Comparison of ENCODE assay signal across 8 cellular contexts in the genomic region with DNA sequence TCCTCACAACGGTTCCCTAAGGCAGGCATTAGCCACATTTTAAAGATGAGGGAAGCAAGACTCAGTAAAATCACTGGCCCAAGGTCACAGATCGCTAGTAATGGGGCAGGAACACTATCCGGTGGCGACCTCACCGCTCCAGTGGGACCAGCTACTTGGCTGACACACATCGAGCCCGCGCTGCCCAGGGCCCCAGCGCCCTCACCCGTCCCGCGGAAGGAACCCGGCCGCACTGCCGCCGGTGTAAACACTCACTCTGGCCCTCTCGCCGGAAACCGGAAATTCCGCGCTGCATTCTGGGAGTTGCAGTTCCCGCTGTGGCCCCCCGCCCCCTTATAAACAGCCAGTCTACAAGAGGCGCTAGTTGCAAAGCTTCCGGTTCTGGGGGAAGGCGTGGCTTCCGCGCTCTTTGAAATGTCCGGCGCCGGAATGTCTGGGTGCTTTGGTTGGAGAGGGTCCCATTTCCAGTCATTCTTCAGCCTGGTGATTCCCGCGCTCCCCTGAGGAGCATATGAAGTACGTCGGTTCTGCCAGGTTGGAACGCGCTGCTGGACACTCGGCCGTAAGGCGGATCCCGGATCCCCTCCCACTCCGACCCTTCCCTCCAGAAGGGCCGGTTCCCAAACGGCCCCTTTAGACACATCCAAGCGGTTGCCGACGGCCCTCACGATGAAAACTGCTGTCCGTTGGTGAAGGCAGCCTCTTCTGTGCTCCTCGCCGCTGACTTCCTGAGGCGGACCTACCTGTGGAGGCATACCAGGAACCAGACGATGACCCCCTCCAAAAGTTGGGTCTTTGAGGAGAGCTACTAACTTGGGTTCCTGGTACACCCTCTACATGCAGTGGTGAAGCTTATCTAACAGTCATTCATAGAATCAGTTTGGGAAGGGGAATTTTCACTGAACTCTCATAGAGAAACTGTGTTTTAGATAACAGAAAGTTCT. TPM values are rescaled to one million over a fixed set of nuclear protein-coding genes. Genes with fewer than 3 reads are reported as not detected.
DNase-seq lines count a peak whose midpoint lies in the region; ATAC-seq, FAIRE-seq and TF ChIP-seq lines count a peak whose summit lies in the region.

A gene with protein sequence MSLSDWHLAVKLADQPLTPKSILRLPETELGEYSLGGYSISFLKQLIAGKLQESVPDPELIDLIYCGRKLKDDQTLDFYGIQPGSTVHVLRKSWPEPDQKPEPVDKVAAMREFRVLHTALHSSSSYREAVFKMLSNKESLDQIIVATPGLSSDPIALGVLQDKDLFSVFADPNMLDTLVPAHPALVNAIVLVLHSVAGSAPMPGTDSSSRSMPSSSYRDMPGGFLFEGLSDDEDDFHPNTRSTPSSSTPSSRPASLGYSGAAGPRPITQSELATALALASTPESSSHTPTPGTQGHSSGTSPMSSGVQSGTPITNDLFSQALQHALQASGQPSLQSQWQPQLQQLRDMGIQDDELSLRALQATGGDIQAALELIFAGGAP (minus strand): TSS at position 258 of the 944 bp plus-strand sequence. CDS start 2,293 bp downstream, outside the sequence.

- no peaks in the 10 kb centered on the region for H3K36me3 ChIP-seq in pancreas
- peaks cover 3 to 27% (median 17%) of the 10 kb centered on the region in 3 donors for H3K36me3 ChIP-seq in tibial artery

- DNase-seq in NCI-H1417 (lab: John Stamatoyannopoulos, UW) (peak; percentile 96 to 99 (median 98)), SW 1271 (lab: John Stamatoyannopoulos, UW) (peak; percentile 96 to 99), Right ventricle myocardium inferior (ENCODE audit: missing footprints) (peak; percentile 98), pancreas (peak; percentile 94 to 98 (median 96)), tibial artery (peak; percentile 97 to 98)
- peak; percentile 95 for DNase-seq in activated naive CD8-positive, alpha-beta T cell treated with anti-CD3 and anti-CD28 coated beads, Interleukin-2, amount 50 U/mL, for 16 hours (ENCODE audit: low read depth, low spot score)

- H3K27ac ChIP-seq in pancreas (peak within 1 kb of the TSS; percentile 8 to 73 (median 42)), tibial artery (peak within 1 kb of the TSS; percentile 78 to 83)

- peak; percentile 33; the same call in 1 of the 3 replicates for TF ChIP-seq CTCF in GM12872 (IDR thresholded peaks at IDR 0.05; ENCODE audit: insufficient read depth, low read depth, low read length)
- no peak for TF ChIP-seq CTCF in pancreas (IDR thresholded peaks at IDR 0.05)
- TF ChIP-seq CTCF in tibial artery (IDR thresholded peaks at IDR 0.05): no peak

- H3K4me3 ChIP-seq in pancreas (peak within 1 kb of the TSS; percentile 40 to 91 (median 60)), tibial artery (peak within 1 kb of the TSS; percentile 64 to 78)

- 0% methylated on average over 53 of the region's 53 CpGs for WGBS in pancreas, 2 donors

- H3K27me3 ChIP-seq in pancreas: no peaks in the 10 kb centered on the region
- no peaks in the 10 kb centered on the region for H3K27me3 ChIP-seq in tibial artery

- intact Hi-C loops in Right ventricle myocardium inferior (cut with DNase I) (loop anchor here (2.0 to 5.0 kb wide), 2 partner anchors 80 to 156 kb away; a partner anchor contains a TSS), pancreas (cut with DNase I) (no loop called here), tibial artery (cut with DNase I; ENCODE audit: low total_unique reads) (loop anchor here (10.0 kb wide), 1 partner anchor 174 kb away; no protein-coding TSS in a partner anchor)

- H3K9me3 ChIP-seq in pancreas: no peaks in the 10 kb centered on the region
- H3K9me3 ChIP-seq in tibial artery: no peaks in the 10 kb centered on the region

- H3K4me1 ChIP-seq in pancreas (peaks cover 0 to 15% (median 0%) of the 10 kb centered on the region in 3 donors), tibial artery (peaks cover 0 to 21% (median 8%) of the 10 kb centered on the region in 4 donors)

- no peak for FAIRE-seq in pancreas (lab: Jason Lieb, UNC)

- peak; percentile 89 for ATAC-seq in HG02678 (IDR thresholded peaks at IDR 0.05; ENCODE audit: unreplicated experiment)
- ATAC-seq in Right ventricle myocardium inferior: peak; percentile 100
- peak; percentile 99 to 100 (median 100) for ATAC-seq in pancreas

RNA-seq across cellular contexts. Expression of the gene that starts here (rescaled TPM):
- 47.7 TPM for total RNA-seq in Right ventricle myocardium inferior
- total RNA-seq in pancreas: 10 to 100 TPM; 16.9 to 30.2 (median 20.4) TPM
- 10 to 100 TPM; 16.0 to 18.1 TPM for polyA plus RNA-seq in pancreas

Comparison
In these comparisons a context has a peak if more than half of its experiments do, and no peak if none do; other contexts are left out.
1. Peak in every context shown above with its lines: DNase-seq, ATAC-seq, H3K4me3 ChIP-seq and H3K27ac ChIP-seq.
2. intact Hi-C loops: an anchor here in Right ventricle myocardium inferior (2.0 to 5.0 kb wide) and tibial artery (10.0 kb wide); none called in pancreas.